ENCODE assay signal across 12 cellular contexts in the genomic region with DNA sequence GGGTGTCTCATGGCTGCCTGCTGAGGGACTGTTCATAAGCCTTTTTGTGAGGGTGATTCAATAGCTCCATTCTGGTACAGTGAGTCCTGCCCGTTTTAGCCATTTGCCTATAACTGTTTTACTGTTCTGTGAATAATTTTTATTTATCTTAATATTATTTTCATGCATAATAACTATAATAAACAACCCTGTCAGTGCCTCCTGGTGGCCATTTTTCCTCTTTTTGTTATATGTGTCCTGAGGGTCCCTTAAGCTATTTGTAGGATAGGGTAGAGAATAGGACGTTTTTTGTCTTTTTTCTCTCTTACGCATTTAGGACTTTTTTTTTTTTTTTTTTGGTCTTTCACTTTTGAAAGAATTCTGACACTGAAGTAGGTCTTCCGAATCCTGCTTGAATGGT. TPM values are rescaled to one million over a fixed set of nuclear protein-coding genes. Genes with fewer than 3 reads are reported as not detected.
A peak's percentile ranks its signal among the peaks of the same experiment; 100 is the strongest.
DNase-seq lines count a peak whose midpoint lies in the region; ATAC-seq and TF ChIP-seq lines count a peak whose summit lies in the region.
"Had no signal": no experiment of that assay in that cellular context is flagged by ENCODE, and none has a peak within 500 bp of the region (broad histone marks: within the 10 kb centered on the region; RNA-seq: fewer than 3 reads in every experiment).

No MANE protein-coding gene starts in this region.

- no peaks in the 10 kb centered on the region for H3K79me2 ChIP-seq in OCI-LY7 (ENCODE audit: insufficient read depth, low read depth, low read length)

- H4K20me1 ChIP-seq in OCI-LY7 (ENCODE audit: insufficient read depth, low read length), result no peaks in the 10 kb centered on the region

- BruUV-seq in OCI-LY7 (replicated peaks; lab: Mats Ljungman, UMichigan), result no TSS peak

- no peak for ATAC-seq in natural killer cell
- ATAC-seq in natural killer cell treated with Interleukin-12 subunit alpha and Interleukin-12 subunit beta and Interleukin-15 and Interleukin-18, amount 100 ng/mL, for 72 hours, result no peak
- no peak for ATAC-seq in HG02884 (IDR thresholded peaks at IDR 0.05; ENCODE audit: unreplicated experiment)
- ATAC-seq in left lung, result no peak

- peaks cover 42 to 50% of the 10 kb centered on the region in 2 donors for H3K27me3 ChIP-seq in left lung

- POLR2A ChIA-PET in OCI-LY7 (lab: Charles Lee), result interaction anchor here (0.5 kb wide), 1 partner anchor 232 kb away, joined by 5 read pairs; no protein-coding TSS in a partner anchor

- no peak overlapping the region for H3K4me3 ChIP-seq in OCI-LY7 (ENCODE audit: low read depth, low read length, poor library complexity, severe bottlenecking)
- no peak overlapping the region for H3K4me3 ChIP-seq in fibroblast of mammary gland (ENCODE audit: control insufficient read depth, low read depth, low read length)
- H3K4me3 ChIP-seq in left lung, result no peak overlapping the region

- H2AFZ ChIP-seq in OCI-LY7 (ENCODE audit: low read length), result no peak overlapping the region

- no peaks in the 10 kb centered on the region for H3K9me2 ChIP-seq in OCI-LY7 (ENCODE audit: insufficient read depth, low read length)

- H3K4me1 ChIP-seq in OCI-LY7 (ENCODE audit: insufficient read depth, low read length, poor library complexity, severe bottlenecking) (no peaks in the 10 kb centered on the region), left lung (peaks cover 8 to 27% of the 10 kb centered on the region in 2 donors)

- CTCF ChIA-PET in OCI-LY7 (lab: Charles Lee; ENCODE audit: unreplicated experiment), result no interaction called here

- H3K4me2 ChIP-seq in OCI-LY7 (ENCODE audit: low read length), result no peak overlapping the region

- H3K27ac Mint-ChIP-seq in natural killer cell (no peak overlapping the region), type B pancreatic cell (no peak overlapping the region)
- no peak overlapping the region for H3K27ac Mint-ChIP-seq in natural killer cell treated with Interleukin-12 subunit alpha and Interleukin-12 subunit beta and Interleukin-15 and Interleukin-18, amount 100 ng/mL, for 72 hours

- H3K36me3 ChIP-seq in OCI-LY7 (ENCODE audit: insufficient read depth, low read length) (no peaks in the 10 kb centered on the region), left lung (no peaks in the 10 kb centered on the region)

- TF ChIP-seq CTCF in natural killer cell (IDR thresholded peaks at IDR 0.05) (peak; percentile 8), OCI-LY7 (conservative IDR thresholded peaks at IDR 0.05; ENCODE audit: low read length) (peak; percentile 47; the same call in 1 of the 2 replicates), fibroblast of mammary gland (conservative IDR thresholded peaks at IDR 0.05; ENCODE audit: control insufficient read depth, insufficient read depth, low read depth, low read length) (peak; percentile 40), type B pancreatic cell (conservative IDR thresholded peaks at IDR 0.05) (peak; percentile 64), left lung (IDR thresholded peaks at IDR 0.05) (no peak)

- DNase-seq in natural killer cell (no peak), OCI-LY7 (ENCODE audit: low spot score) (no peak), fibroblast of mammary gland (ENCODE audit: low read depth) (peak; percentile 12), type B pancreatic cell (ENCODE audit: extremely low spot score, unreplicated experiment) (no peak), HUDEP-2 (lab: John Stamatoyannopoulos, UW; ENCODE audit: unreplicated experiment in 76 of 76) (no peak), left lung (no peak)
- DNase-seq in natural killer cell treated with Interleukin-12 subunit alpha and Interleukin-12 subunit beta and Interleukin-15 and Interleukin-18, amount 100 ng/mL, for 72 hours (ENCODE audit: low spot score), result no peak
- DNase-seq: activated CD8-positive, alpha-beta memory T cell treated with anti-CD3 and anti-CD28 coated beads, Interleukin-2, amount 50 U/mL, for 4 hours; HCEC 1CT; NCI-H2171; nucleus accumbens had no signal

- H3K4me1 Mint-ChIP-seq in natural killer cell (peaks cover 0 to 6% of the 10 kb centered on the region in 2 donors), type B pancreatic cell (ENCODE audit: unreplicated experiment) (peaks cover 8% of the 10 kb centered on the region)
- peaks cover 5 to 12% of the 10 kb centered on the region in 2 donors for H3K4me1 Mint-ChIP-seq in natural killer cell treated with Interleukin-12 subunit alpha and Interleukin-12 subunit beta and Interleukin-15 and Interleukin-18, amount 100 ng/mL, for 72 hours (ENCODE audit: low read depth in 2 of 2)

- H3K27me3 Mint-ChIP-seq in natural killer cell (ENCODE audit: low read depth in 2 of 2) (peaks cover 13 to 22% of the 10 kb centered on the region in 2 donors), type B pancreatic cell (peaks cover 69% of the 10 kb centered on the region)
- peaks cover 19 to 23% of the 10 kb centered on the region in 2 donors for H3K27me3 Mint-ChIP-seq in natural killer cell treated with Interleukin-12 subunit alpha and Interleukin-12 subunit beta and Interleukin-15 and Interleukin-18, amount 100 ng/mL, for 72 hours

- no peaks in the 10 kb centered on the region for H3K36me3 Mint-ChIP-seq in natural killer cell
- H3K36me3 Mint-ChIP-seq in natural killer cell treated with Interleukin-12 subunit alpha and Interleukin-12 subunit beta and Interleukin-15 and Interleukin-18, amount 100 ng/mL, for 72 hours, result no peaks in the 10 kb centered on the region
- H3K36me3 Mint-ChIP-seq in type B pancreatic cell, result peaks cover 3% of the 10 kb centered on the region

- no peaks in the 10 kb centered on the region for H3K9me3 ChIP-seq in OCI-LY7 (ENCODE audit: low read length)
- no peaks in the 10 kb centered on the region for H3K9me3 ChIP-seq in left lung

- intact Hi-C loops in natural killer cell (cut with micrococcal nuclease) (no loop called here), OCI-LY7 (cut with micrococcal nuclease; ENCODE audit: unreplicated experiment) (no loop called here), left lung (cut with DNase I) (no loop called here)

- H3K4me3 Mint-ChIP-seq in natural killer cell, result peak overlapping the region; percentile 80
- no peak overlapping the region for H3K4me3 Mint-ChIP-seq in natural killer cell treated with Interleukin-12 subunit alpha and Interleukin-12 subunit beta and Interleukin-15 and Interleukin-18, amount 100 ng/mL, for 72 hours
- peak overlapping the region; percentile 87 for H3K4me3 Mint-ChIP-seq in type B pancreatic cell

- no peak overlapping the region for H3K27ac ChIP-seq in OCI-LY7 (ENCODE audit: low read depth, low read length, poor library complexity, severe bottlenecking)
- no peak overlapping the region for H3K27ac ChIP-seq in left lung

- no peaks in the 10 kb centered on the region for H3K9me3 Mint-ChIP-seq in natural killer cell
- H3K9me3 Mint-ChIP-seq in natural killer cell treated with Interleukin-12 subunit alpha and Interleukin-12 subunit beta and Interleukin-15 and Interleukin-18, amount 100 ng/mL, for 72 hours, result no peaks in the 10 kb centered on the region
- no peaks in the 10 kb centered on the region for H3K9me3 Mint-ChIP-seq in type B pancreatic cell

RNA-seq across cellular contexts. Expression of a gene that starts 2.9 kb away (rescaled TPM):
- total RNA-seq in natural killer cell, result under 1 TPM in 1 of 3 donors, not detected in 2; 0.29 TPM
- total RNA-seq in natural killer cell treated with Interleukin-12 subunit alpha and Interleukin-12 subunit beta and Interleukin-15 and Interleukin-18, amount 100 ng/mL, for 72 hours, result under 1 TPM in 1 of 2 donors, not detected in 1; 0.38 TPM
- not detected in 2 replicates for total RNA-seq in OCI-LY7 (2014; rRNA removed; shearing (Covaris generic))
- total RNA-seq in OCI-LY7 (2022), result not detected in 2 replicates
- total RNA-seq in type B pancreatic cell (ENCODE audit: low replicate concordance), result 3.4 and 6.5 TPM in 2 replicates
- not detected for total RNA-seq in left lung

Comparison
In these comparisons a context has a peak if more than half of its experiments do, and no peak if none do; other contexts are left out.
1. CTCF ChIP-seq: peak in natural killer cell (single experiment), OCI-LY7 (single experiment), fibroblast of mammary gland (single experiment) and type B pancreatic cell (single experiment); none in left lung (0 of 2).